Comparison of ENCODE assay signal across 8 cellular contexts in the genomic region with DNA sequence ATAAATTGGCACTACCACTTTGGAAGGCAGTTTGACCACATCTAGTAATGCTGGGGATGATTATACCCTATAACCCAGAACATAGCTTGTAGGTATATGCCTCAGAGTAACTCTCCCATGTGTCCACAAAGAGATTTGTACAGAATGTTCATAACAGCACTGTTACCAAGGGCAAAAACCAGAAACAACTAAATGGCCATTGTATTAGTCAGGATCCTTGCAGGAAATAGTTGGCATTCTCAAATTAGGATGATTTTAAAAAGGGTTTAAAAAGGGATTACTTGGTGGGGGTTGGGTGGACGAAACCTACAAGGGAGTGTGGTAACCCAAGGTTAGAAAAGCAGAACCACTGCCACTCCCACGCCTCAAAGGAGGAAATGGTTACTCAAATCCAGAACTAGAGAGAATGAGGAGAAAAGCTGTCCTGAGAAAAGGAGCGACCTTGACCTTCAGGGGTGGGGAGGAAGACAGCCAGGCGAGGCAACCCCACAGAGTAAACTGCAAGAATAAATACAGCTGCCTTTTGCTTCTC. TPM values are rescaled to one million over a fixed set of nuclear protein-coding genes. Genes with fewer than 3 reads are reported as not detected.
A peak's percentile ranks its signal among the peaks of the same experiment; 100 is the strongest.
DNase-seq lines count a peak whose midpoint lies in the region; ATAC-seq and TF ChIP-seq lines count a peak whose summit lies in the region.

No MANE protein-coding gene starts in this region.

- H3K27ac ChIP-seq in SK-N-SH (ENCODE audit: low read depth in 2 of 2, low read length in 1 of 2): peak overlapping the region in 1 of 2 experiments; percentile 97; a peak in 2 of 4 replicates
- H3K27ac ChIP-seq in epithelial cell of prostate: peak overlapping the region; percentile 35

- H2AFZ ChIP-seq in SK-N-SH (ENCODE audit: low read depth): no peak overlapping the region

- H3K4me1 ChIP-seq in SK-N-SH (ENCODE audit: control insufficient read depth in 1 of 2, insufficient read depth in 2 of 2, low read depth in 1 of 2, low read length in 1 of 2): peaks cover 7 to 8% of the 10 kb centered on the region in 2 experiments; a peak in 1 of 4 replicates
- H3K4me1 ChIP-seq in skeletal muscle satellite cell (ENCODE audit: control insufficient read depth, insufficient read depth, low read length): peaks cover 65% of the 10 kb centered on the region

- peaks cover 0 to 15% of the 10 kb centered on the region in 2 experiments for H3K36me3 ChIP-seq in SK-N-SH (replicated peaks in 1 of 2; ENCODE audit: control insufficient read depth in 1 of 2, insufficient read depth in 2 of 2, low read length in 1 of 2)
- H3K36me3 ChIP-seq in skeletal muscle satellite cell (ENCODE audit: insufficient read depth, low read length): peaks cover 8% of the 10 kb centered on the region

- CTCF ChIA-PET in SK-N-SH (lab: Yijun Ruan, JAX): interaction anchor here (1.4 kb wide), 1 partner anchor 11 kb away, joined by 4 read pairs; no protein-coding TSS in a partner anchor

- POLR2A ChIA-PET in SK-N-SH (lab: Yijun Ruan, JAX): no interaction called here

- ATAC-seq in HG03196 (IDR thresholded peaks at IDR 0.05; ENCODE audit: unreplicated experiment) (no peak), HG03135 (IDR thresholded peaks at IDR 0.05; ENCODE audit: unreplicated experiment) (no peak)

- H3K27me3 ChIP-seq in SK-N-SH (ENCODE audit: insufficient read depth) (no peaks in the 10 kb centered on the region), skeletal muscle satellite cell (ENCODE audit: control insufficient read depth, insufficient read depth, low read length) (no peaks in the 10 kb centered on the region)

- 26% methylated on average over 4 of the region's 4 CpGs for WGBS in SK-N-SH (ENCODE audit: low lambda C conversion rate)

- DNase-seq in stimulated activated CD4-positive, alpha-beta T cell treated with anti-CD3 and anti-CD28 coated beads, Interleukin-15, amount 100 ng/mL, for 24 hours: peak; percentile 40
- no peak for DNase-seq in stimulated activated CD4-positive, alpha-beta T cell treated with anti-CD3 and anti-CD28 coated beads, Interleukin-1b, Interleukin-23, amount 100 ng/mL, for 48 hours
- DNase-seq in SK-N-SH (no peak), epithelial cell of prostate (ENCODE audit: low read depth, low spot score) (no peak), midbrain (lab: John Stamatoyannopoulos, UW) (no peak)

- H3K9ac ChIP-seq in SK-N-SH: peak overlapping the region; percentile 82
- peak overlapping the region; percentile 89 for H3K9ac ChIP-seq in skeletal muscle satellite cell (ENCODE audit: low read depth, low read length)

- peak overlapping the region; percentile 87 for H3K4me2 ChIP-seq in SK-N-SH
- H3K4me2 ChIP-seq in skeletal muscle satellite cell (ENCODE audit: low read length): peak overlapping the region; percentile 83

- H3K9me2 ChIP-seq in SK-N-SH: no peaks in the 10 kb centered on the region

- no peak for TF ChIP-seq CTCF in SK-N-SH (IDR thresholded peaks at IDR 0.05)

- no peaks in the 10 kb centered on the region for H4K20me1 ChIP-seq in SK-N-SH (ENCODE audit: insufficient read depth)

- no peak for TF ChIP-seq RAD21 in SK-N-SH (IDR thresholded peaks at IDR 0.05; ENCODE audit: low read length)

- no peaks in the 10 kb centered on the region for H3K9me3 ChIP-seq in SK-N-SH
- no peaks in the 10 kb centered on the region for H3K9me3 ChIP-seq in skeletal muscle satellite cell (replicated peaks; ENCODE audit: low read length)

- H3K79me2 ChIP-seq in SK-N-SH (ENCODE audit: insufficient read depth): peaks cover 68% of the 10 kb centered on the region

- H3F3A ChIP-seq in SK-N-SH (replicated peaks; ENCODE audit: insufficient read depth): peaks cover 16% of the 10 kb centered on the region

- H3K4me3 ChIP-seq in SK-N-SH (ENCODE audit: low read depth in 2 of 2, low read length in 1 of 2) (peak overlapping the region in 1 of 2 experiments; percentile 82; a peak in 2 of 4 replicates), skeletal muscle satellite cell (ENCODE audit: low read length) (peak overlapping the region; percentile 91)

- 0 out of 4 replicates have a peak, but pooled peaks of 1 of the 2 experiments have one; percentile 13 for TF ChIP-seq EP300 in SK-N-SH (IDR thresholded peaks at IDR 0.05; ENCODE audit: borderline replicate concordance in 1 of 2, low read depth in 1 of 2, low read length in 1 of 2)

TF ChIP-seq in SK-N-SH, 30 proteins besides CTCF, POLR2A, EP300 and RAD21:
- 0 out of 2 replicates have a peak, but pooled peaks have one; percentile 20 for TF ChIP-seq TCF12 (IDR thresholded peaks at IDR 0.05)
- TF ChIP-seq, protein P1, sequence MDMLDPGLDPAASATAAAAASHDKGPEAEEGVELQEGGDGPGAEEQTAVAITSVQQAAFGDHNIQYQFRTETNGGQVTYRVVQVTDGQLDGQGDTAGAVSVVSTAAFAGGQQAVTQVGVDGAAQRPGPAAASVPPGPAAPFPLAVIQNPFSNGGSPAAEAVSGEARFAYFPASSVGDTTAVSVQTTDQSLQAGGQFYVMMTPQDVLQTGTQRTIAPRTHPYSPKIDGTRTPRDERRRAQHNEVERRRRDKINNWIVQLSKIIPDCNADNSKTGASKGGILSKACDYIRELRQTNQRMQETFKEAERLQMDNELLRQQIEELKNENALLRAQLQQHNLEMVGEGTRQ (IDR thresholded peaks at IDR 0.05; ENCODE audit: borderline replicate concordance, low read depth, low read length): no peak

RNA-seq across cellular contexts. Expression of a gene that starts 2.1 kb away (rescaled TPM):
- 11.9 and 13.9 TPM in 2 replicates for polyA plus RNA-seq in SK-N-SH (2012; rRNA removed)
- 14.9 and 15.0 TPM in 2 replicates for polyA plus RNA-seq in SK-N-SH (2012; cell fraction: cytosol; rRNA removed)
- polyA plus RNA-seq in SK-N-SH (2012; cell fraction: nucleus; rRNA removed): 9.7 and 11.9 TPM in 2 replicates
- total RNA-seq in skeletal muscle satellite cell (2012; rRNA removed): 7.6 and 20.8 TPM in 2 replicates
